ENCODE assay signal across 18 cellular contexts in genomic region chr1:206074839-206075238, GRCh38. TPM values are rescaled to one million over a fixed set of nuclear protein-coding genes. Genes with fewer than 3 reads are reported as not detected.
DNase-seq lines count a peak whose midpoint lies in the region; ATAC-seq and TF ChIP-seq lines count a peak whose summit lies in the region.
"Had no signal": no experiment of that assay in that cellular context is flagged by ENCODE, and none has a peak within 500 bp of the region (broad histone marks: within the 10 kb centered on the region; RNA-seq: fewer than 3 reads in every experiment).

No MANE protein-coding gene starts in this region.

- H3K27me3 Mint-ChIP-seq in endodermal cell (ENCODE audit: insufficient read depth), result no peaks in the 10 kb centered on the region
- H3K27me3 Mint-ChIP-seq: activated naive CD4-positive, alpha-beta T cell treated with anti-CD3 and anti-CD28 coated beads, Interleukin-2, amount 50 U/mL, for 24 hours; IgD-negative memory B cell had no signal

- POLR2A ChIA-PET in HEK293 (lab: Yijun Ruan, JAX) (no interaction called here), OCI-LY7 (lab: Charles Lee) (no interaction called here)

- no peaks in the 10 kb centered on the region for H3K27me3 ChIP-seq in BLaER1 treated with 17β-estradiol and CSF1 and Interleukin-3, amounts not matched to agents 10 nM and 100 nM
- no peaks in the 10 kb centered on the region for H3K27me3 ChIP-seq in endodermal cell (ENCODE audit: control insufficient read depth, insufficient read depth, low read length, poor library complexity, severe bottlenecking)
- H3K27me3 ChIP-seq: suprapubic skin had no signal

- WGBS in endodermal cell (ENCODE audit: insufficient coverage in 1 of 2, insufficient read length in 1 of 2), 2 experiments, result 67 to 75% methylated on average over 2 to 3 of the region's 3 CpGs

- ATAC-seq in GM21526 (IDR thresholded peaks at IDR 0.05; ENCODE audit: low FRiP score, unreplicated experiment) (no peak), GM19023 (IDR thresholded peaks at IDR 0.05; ENCODE audit: unreplicated experiment) (no peak)

- TF ChIP-seq CTCF in HEK293 (tag by site-specific recombination; IDR thresholded peaks at IDR 0.05) (no peak), OCI-LY7 (conservative IDR thresholded peaks at IDR 0.05; ENCODE audit: low read length) (0 out of 2 replicates have a peak, but pooled peaks have one; percentile 30), endodermal cell (conservative IDR thresholded peaks at IDR 0.05) (peak; percentile 42)

- peak overlapping the region in 9 of 11 experiments; percentile 16 to 70 (median 32); a peak in 12 of 22 replicates for H3K4me2 ChIP-seq in BLaER1 treated with 17β-estradiol and CSF1 and Interleukin-3, amounts not matched to agents 10 nM and 100 nM
- H3K4me2 ChIP-seq in OCI-LY7 (ENCODE audit: low read length), result no peak overlapping the region

- intact Hi-C loops in OCI-LY7 (cut with micrococcal nuclease; ENCODE audit: unreplicated experiment), result no loop called here

- CTCF ChIA-PET in HEK293 (lab: Yijun Ruan, JAX) (interaction anchor here (0.6 to 1.5 kb wide), 2 partner anchors 18 to 44 kb away, joined by 3 to 5 read pairs; no protein-coding TSS in a partner anchor), OCI-LY7 (lab: Charles Lee; ENCODE audit: unreplicated experiment) (no interaction called here)

- no peak for DNase-seq in OCI-LY7 (ENCODE audit: low spot score)
- peak; percentile 71 for DNase-seq in endodermal cell
- DNase-seq in NCI-H774 (lab: John Stamatoyannopoulos, UW), result no peak
- DNase-seq in activated CD4-positive, alpha-beta T cell treated with anti-CD3 and anti-CD28 coated beads for 4 hours, result no peak
- DNase-seq: DMS53, NCI-H1930, NCI-H526 treated with DMSO at 0.1 percent for 48 hours, posterior cingulate gyrus, WERI-Rb-1 had no signal

- peaks cover 11 to 67% (median 36%) of the 10 kb centered on the region in 10 experiments for H3K4me1 ChIP-seq in BLaER1 treated with 17β-estradiol and CSF1 and Interleukin-3, amounts not matched to agents 10 nM and 100 nM
- H3K4me1 ChIP-seq in HEK293 (ENCODE audit: control insufficient read depth, insufficient read depth, low read length) (no peaks in the 10 kb centered on the region), OCI-LY7 (ENCODE audit: insufficient read depth, low read length, poor library complexity, severe bottlenecking) (no peaks in the 10 kb centered on the region), endodermal cell (ENCODE audit: control insufficient read depth, insufficient read depth, low read length) (no peaks in the 10 kb centered on the region)

- no peak overlapping the region for H3K9ac ChIP-seq in BLaER1 treated with 17β-estradiol and CSF1 and Interleukin-3, amounts not matched to agents 10 nM and 100 nM
- H3K9ac ChIP-seq in endodermal cell (ENCODE audit: extremely low read depth, low read length, poor library complexity, severe bottlenecking), result no peak overlapping the region

- no peak overlapping the region for H3K4me3 Mint-ChIP-seq in endodermal cell
- H3K4me3 Mint-ChIP-seq: activated naive CD4-positive, alpha-beta T cell treated with anti-CD3 and anti-CD28 coated beads, Interleukin-2, amount 50 U/mL, for 24 hours; IgD-negative memory B cell had no signal

- H3K36me3 ChIP-seq in BLaER1 treated with 17β-estradiol and CSF1 and Interleukin-3, amounts not matched to agents 10 nM and 100 nM, result peaks cover 0 to 22% (median 3%) of the 10 kb centered on the region in 11 experiments; a peak in 6 of 22 replicates
- H3K36me3 ChIP-seq in HEK293 (ENCODE audit: control insufficient read depth in 2 of 2, insufficient read depth in 1 of 2, low read length in 2 of 2) (no peaks in the 10 kb centered on the region), OCI-LY7 (ENCODE audit: insufficient read depth, low read length) (peaks cover 50% of the 10 kb centered on the region), endodermal cell (ENCODE audit: control insufficient read depth, insufficient read depth, low read length) (no peaks in the 10 kb centered on the region)
- H3K36me3 ChIP-seq: suprapubic skin, WERI-Rb-1 had no signal

- H3K9me3 Mint-ChIP-seq in endodermal cell, result no peaks in the 10 kb centered on the region
- H3K9me3 Mint-ChIP-seq: activated naive CD4-positive, alpha-beta T cell treated with anti-CD3 and anti-CD28 coated beads, Interleukin-2, amount 50 U/mL, for 24 hours; IgD-negative memory B cell had no signal

- H3K27ac ChIP-seq in BLaER1 treated with 17β-estradiol and CSF1 and Interleukin-3, amounts not matched to agents 10 nM and 100 nM, result peak overlapping the region in 4 of 11 experiments; percentile 0 to 19 (median 6); a peak in 2 of 22 replicates
- no peak overlapping the region for H3K27ac ChIP-seq in HEK293 (ENCODE audit: extremely low read depth, low read depth, low read length)
- no peak overlapping the region for H3K27ac ChIP-seq in OCI-LY7 (ENCODE audit: low read depth, low read length, poor library complexity, severe bottlenecking)
- no peak overlapping the region for H3K27ac ChIP-seq in endodermal cell (ENCODE audit: low read depth, low read length)
- H3K27ac ChIP-seq: suprapubic skin, WERI-Rb-1 had no signal

- BruUV-seq in OCI-LY7 (replicated peaks; lab: Mats Ljungman, UMichigan), result no TSS peak

- no peaks in the 10 kb centered on the region for H3K9me2 ChIP-seq in OCI-LY7 (ENCODE audit: insufficient read depth, low read length)

- peaks cover 15% of the 10 kb centered on the region for H3K4me1 Mint-ChIP-seq in endodermal cell

- H3K4me3 ChIP-seq in BLaER1 treated with 17β-estradiol and CSF1 and Interleukin-3, amounts not matched to agents 10 nM and 100 nM, result no peak overlapping the region
- H3K4me3 ChIP-seq in HEK293 (ENCODE audit: low read depth, low read length) (no peak overlapping the region), OCI-LY7 (ENCODE audit: low read depth, low read length, poor library complexity, severe bottlenecking) (no peak overlapping the region), endodermal cell (ENCODE audit: low read length) (no peak overlapping the region)
- H3K4me3 ChIP-seq: suprapubic skin had no signal

- no peaks in the 10 kb centered on the region for H3K9me3 ChIP-seq in BLaER1 treated with 17β-estradiol and CSF1 and Interleukin-3, amounts not matched to agents 10 nM and 100 nM (replicated peaks in 1 of 11)
- H3K9me3 ChIP-seq in HEK293 (ENCODE audit: control insufficient read depth, insufficient read depth, low read depth, low read length) (no peaks in the 10 kb centered on the region), OCI-LY7 (ENCODE audit: low read length) (no peaks in the 10 kb centered on the region), endodermal cell (ENCODE audit: control insufficient read depth, low read length) (no peaks in the 10 kb centered on the region)
- H3K9me3 ChIP-seq: suprapubic skin had no signal

- no peaks in the 10 kb centered on the region for H4K20me1 ChIP-seq in BLaER1 treated with 17β-estradiol and CSF1 and Interleukin-3, amounts not matched to agents 10 nM and 100 nM
- no peaks in the 10 kb centered on the region for H4K20me1 ChIP-seq in OCI-LY7 (ENCODE audit: insufficient read depth, low read length)

- H3K27ac Mint-ChIP-seq in endodermal cell, result no peak overlapping the region
- H3K27ac Mint-ChIP-seq: activated naive CD4-positive, alpha-beta T cell treated with anti-CD3 and anti-CD28 coated beads, Interleukin-2, amount 50 U/mL, for 24 hours had no signal

- no peaks in the 10 kb centered on the region for H3K36me3 Mint-ChIP-seq in endodermal cell (ENCODE audit: low read depth)
- H3K36me3 Mint-ChIP-seq: activated naive CD4-positive, alpha-beta T cell treated with anti-CD3 and anti-CD28 coated beads, Interleukin-2, amount 50 U/mL, for 24 hours had no signal

- H3K79me2 ChIP-seq in OCI-LY7 (ENCODE audit: insufficient read depth, low read depth, low read length), result no peaks in the 10 kb centered on the region

- H2AFZ ChIP-seq in OCI-LY7 (ENCODE audit: low read length), result no peak overlapping the region

TF ChIP-seq in HEK293, 187 proteins besides CTCF, POLR2A, EP300 and RAD21:
- TF ChIP-seq ZNF639 (tag by site-specific recombination; IDR thresholded peaks at IDR 0.05) (no peak), ZNF112 (tag by site-specific recombination; IDR thresholded peaks at IDR 0.05) (peak; percentile 47; the same call in 1 of the 2 replicates), ZIC2 (tag by site-specific recombination; IDR thresholded peaks at IDR 0.05) (peak; percentile 14; the same call in 1 of the 2 replicates), FEZF1 (tag by site-specific recombination; IDR thresholded peaks at IDR 0.05) (peak; percentile 65)

RNA-seq across cellular contexts. Expression of gene RHEX, which starts 21.9 kb away (rescaled TPM):
- total RNA-seq in OCI-LY7 (2014; rRNA removed; shearing (Covaris generic)), result 5.0 and 6.4 TPM in 2 replicates
- total RNA-seq in OCI-LY7 (2022) (9.9 and 10.0 TPM in 2 replicates), endodermal cell (not detected)
- polyA plus RNA-seq in endodermal cell (2013, experiment 1 of 2), result 0.71 TPM
- 1.2 TPM for polyA plus RNA-seq in endodermal cell (2013, experiment 2 of 2)
- total RNA-seq: SK-MEL-5 had no signal

RNA-seq across cellular contexts. Expression of gene AVPR1B, which starts 42.3 kb away (rescaled TPM):
- not detected in 2 replicates for total RNA-seq in OCI-LY7 (2014; rRNA removed; shearing (Covaris generic))
- not detected in 2 replicates for total RNA-seq in OCI-LY7 (2022)
- under 1 TPM in 1 of 2 donors, not detected in 1; 0.11 TPM for total RNA-seq in endodermal cell
- not detected for polyA plus RNA-seq in endodermal cell (2013, experiment 1 of 2)
- polyA plus RNA-seq in endodermal cell (2013, experiment 2 of 2), result not detected
- total RNA-seq: cardiac septum, SK-MEL-5, suprapubic skin had no signal
- polyA plus RNA-seq: IgD-negative memory B cell had no signal

RNA-seq across cellular contexts. Expression of gene CTSE, which starts 51.1 kb away (rescaled TPM):
- total RNA-seq in OCI-LY7 (2014; rRNA removed; shearing (Covaris generic)), result not detected in 2 replicates
- not detected in 2 replicates for total RNA-seq in OCI-LY7 (2022)
- under 1 TPM; 0.15 to 0.42 TPM for total RNA-seq in endodermal cell
- polyA plus RNA-seq in endodermal cell (2013, experiment 1 of 2), result 0.39 TPM
- 0.12 TPM for polyA plus RNA-seq in endodermal cell (2013, experiment 2 of 2)
- total RNA-seq: cardiac septum, SK-MEL-5, suprapubic skin had no signal
- polyA plus RNA-seq: IgD-negative memory B cell had no signal

Comparison
In these comparisons a context has a peak if more than half of its experiments do, and no peak if none do; other contexts are left out.
1. RNA of gene RHEX, which starts 21.9 kb away (total RNA-seq): 5.0 to 10.0 TPM in OCI-LY7; not detected in endodermal cell; every median in the first group is over 4 times any median in the second.